Comparison of ENCODE assay signal across 15 cellular contexts in genomic region chr11:12716816-12717215, GRCh38.
"Had no signal": no experiment of that assay in that cellular context is flagged by ENCODE, and none has a peak within 500 bp of the region (broad histone marks: within the 10 kb centered on the region; RNA-seq: fewer than 3 reads in every experiment).

No MANE protein-coding gene starts in this region.

- H3K36me3 ChIP-seq: lower lobe of right lung, uterus had no signal

- H3K27ac ChIP-seq: coronary artery, lower lobe of right lung, testis, uterus had no signal

- H3K36me3 Mint-ChIP-seq: natural killer cell treated with Interleukin-12 subunit alpha and Interleukin-12 subunit beta and Interleukin-15 and Interleukin-18, amount 100 ng/mL, for 72 hours had no signal

- DNase-seq: activated CD4-positive, alpha-beta T cell treated with anti-CD3 and anti-CD28 coated beads, Interleukin-2, amount 10 ng/mL, durations not matched to agents 7 days and 5 days; activated CD4-positive, CD25-positive, alpha-beta regulatory T cell; activated CD8-positive, alpha-beta memory T cell treated with anti-CD3 and anti-CD28 coated beads for 24 hours; activated naive CD4-positive, alpha-beta T cell treated with Interleukin-2 at 50 U/mL for 16 hours; effector CD4-positive, alpha-beta T cell; lower lobe of right lung; mucosa of descending colon; stimulated activated CD4-positive, alpha-beta T cell treated with anti-CD3 and anti-CD28 coated beads, Interleukin-15, amount 100 ng/mL, for 24 hours; stimulated activated CD4-positive, alpha-beta T cell treated with anti-CD3 and anti-CD28 coated beads, Interleukin-4, amount 100 ng/mL, for 24 hours; T-helper 17 cell; testis; uterus had no signal

- H3K27me3 ChIP-seq: testis, uterus had no signal

- ATAC-seq: lower lobe of right lung; mucosa of descending colon; natural killer cell treated with Interleukin-12 subunit alpha and Interleukin-12 subunit beta and Interleukin-15 and Interleukin-18, amount 100 ng/mL, for 72 hours; T-helper 17 cell had no signal

- H3K9me3 ChIP-seq: lower lobe of right lung, mucosa of descending colon, testis, uterus had no signal

- H3K27ac Mint-ChIP-seq: activated CD4-positive, alpha-beta T cell treated with anti-CD3 and anti-CD28 coated beads, Interleukin-2, amount 10 ng/mL, durations not matched to agents 7 days and 5 days; stimulated activated naive CD8-positive, alpha-beta T cell treated with anti-CD3 and anti-CD28 coated beads, Interleukin-15, Interleukin-2, amounts not matched to agents 100 ng/mL and 50 ng/mL, for 24 hours; T-helper 17 cell had no signal

- H3K4me1 ChIP-seq: testis had no signal

- H3K4me3 ChIP-seq: coronary artery, lower lobe of right lung, mucosa of descending colon, testis, uterus had no signal

- H3K4me3 Mint-ChIP-seq: activated CD4-positive, alpha-beta T cell treated with anti-CD3 and anti-CD28 coated beads, Interleukin-2, amount 10 ng/mL, durations not matched to agents 7 days and 5 days; natural killer cell treated with Interleukin-12 subunit alpha and Interleukin-12 subunit beta and Interleukin-15 and Interleukin-18, amount 100 ng/mL, for 72 hours; stimulated activated naive CD8-positive, alpha-beta T cell treated with anti-CD3 and anti-CD28 coated beads, Interleukin-15, Interleukin-2, amounts not matched to agents 100 ng/mL and 50 ng/mL, for 24 hours; T-helper 17 cell had no signal

- H3K9me3 Mint-ChIP-seq: activated CD4-positive, alpha-beta T cell treated with anti-CD3 and anti-CD28 coated beads, Interleukin-2, amount 10 ng/mL, durations not matched to agents 7 days and 5 days; natural killer cell treated with Interleukin-12 subunit alpha and Interleukin-12 subunit beta and Interleukin-15 and Interleukin-18, amount 100 ng/mL, for 72 hours; stimulated activated naive CD8-positive, alpha-beta T cell treated with anti-CD3 and anti-CD28 coated beads, Interleukin-15, Interleukin-2, amounts not matched to agents 100 ng/mL and 50 ng/mL, for 24 hours had no signal
